ENCODE assay signal across 19 cellular contexts in the genomic region with DNA sequence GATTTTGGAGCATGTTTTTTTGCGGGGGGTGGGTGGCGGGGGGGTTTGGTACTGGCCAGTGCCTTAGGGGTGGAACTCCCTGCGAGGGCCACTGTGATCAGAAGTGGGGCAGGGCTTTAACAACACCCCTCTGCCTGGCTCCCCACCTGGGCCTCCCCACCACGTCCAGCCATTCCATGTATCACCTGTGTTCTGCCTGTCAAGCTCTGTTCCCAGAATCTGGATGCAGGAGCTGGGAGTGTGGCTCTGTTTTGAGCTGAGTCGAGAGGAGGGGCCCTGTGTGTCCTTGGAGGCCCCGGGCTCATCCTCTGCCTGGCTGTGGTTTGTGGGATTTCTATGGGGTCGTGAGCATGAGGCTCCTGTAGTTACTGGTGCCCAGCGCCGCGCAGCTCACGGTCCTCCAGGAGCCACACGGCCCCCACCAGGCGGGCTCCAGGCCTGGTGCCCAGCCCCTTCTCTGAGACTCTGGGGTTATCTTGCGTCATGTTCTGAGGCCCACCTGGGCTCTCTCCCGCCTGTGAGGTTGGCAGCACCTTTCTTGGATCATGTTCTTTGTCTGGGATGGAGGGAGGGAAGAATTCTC. TPM values are rescaled to one million over a fixed set of nuclear protein-coding genes. Genes with fewer than 3 reads are reported as not detected.
DNase-seq lines count a peak whose midpoint lies in the region; ATAC-seq, FAIRE-seq and TF ChIP-seq lines count a peak whose summit lies in the region.
"Had no signal": no experiment of that assay in that cellular context is flagged by ENCODE, and none has a peak within 500 bp of the region (broad histone marks: within the 10 kb centered on the region; RNA-seq: fewer than 3 reads in every experiment).

No MANE protein-coding gene starts in this region.

- peaks cover 59% of the 10 kb centered on the region for H3F3A ChIP-seq in smooth muscle cell (ENCODE audit: low read depth)

- no peak for TF ChIP-seq EP300 in A549 (IDR thresholded peaks at IDR 0.05)
- no peak for TF ChIP-seq EP300 in transverse colon (IDR thresholded peaks at IDR 0.05; ENCODE audit: low read depth)

- no peak for FAIRE-seq in A549 (lab: Jason Lieb, UNC)
- FAIRE-seq: GM19239 had no signal

- 84% methylated on average over 10 of the region's 15 CpGs for WGBS in A549 (ENCODE audit: missing lambda C conversion rate)
- 91% methylated on average over 14 of the region's 15 CpGs for WGBS in smooth muscle cell (ENCODE audit: low lambda C conversion rate)
- WGBS in transverse colon (ENCODE audit: low coverage in 1 of 2), 2 donors = 84% methylated on average over 13 of the region's 15 CpGs; no CpG with 5 or more reads in 1 of the 2 donors

- H3K27me3 ChIP-seq in dorsolateral prefrontal cortex = no peaks in the 10 kb centered on the region
- no peaks in the 10 kb centered on the region for H3K27me3 ChIP-seq in osteoblast (ENCODE audit: insufficient read depth, low read length)
- no peaks in the 10 kb centered on the region for H3K27me3 ChIP-seq in smooth muscle cell (ENCODE audit: low read depth)
- H3K27me3 ChIP-seq in transverse colon = no peaks in the 10 kb centered on the region
- H3K27me3 ChIP-seq: SJCRH30 had no signal

- intact Hi-C loops in dorsolateral prefrontal cortex (cut with DNase I) (no loop called here), transverse colon (cut with DNase I; ENCODE audit: low total_unique reads) (no loop called here)

- TF ChIP-seq POLR2A in A549 (IDR thresholded peaks at IDR 0.05; ENCODE audit: low read length) = no peak
- no peak for TF ChIP-seq POLR2A in transverse colon (IDR thresholded peaks at IDR 0.05)

- H3K9me3 ChIP-seq in A549 = no peaks in the 10 kb centered on the region
- H3K9me3 ChIP-seq in osteoblast (ENCODE audit: low read depth, low read length) = no peaks in the 10 kb centered on the region
- H3K9me3 ChIP-seq in smooth muscle cell (replicated peaks; ENCODE audit: low read depth) = no peaks in the 10 kb centered on the region
- H3K9me3 ChIP-seq in transverse colon = no peaks in the 10 kb centered on the region
- H3K9me3 ChIP-seq: Caco-2, SJCRH30 had no signal

- POLR2A ChIA-PET in A549 (lab: Yijun Ruan, JAX) = interaction anchor here (1.0 kb wide), 1 partner anchor 30 kb away, joined by 5 read pairs; a partner anchor contains a TSS

- in situ Hi-C loops in G401 (cut with HindIII; ENCODE audit: low sequenced_read_pairs) = no loop called here
- in situ Hi-C loops in transverse colon (cut with MboI; ENCODE audit: low pct_ligation_motif_present in 1 of 4, low pct_unique_long_range_greater_than_20kb in 1 of 4, low sequenced_read_pairs in 3 of 4) = loop anchor here in 1 of 4 donors (25.0 kb wide), 1 partner anchor 155 kb away; no protein-coding TSS in a partner anchor

- TF ChIP-seq CTCF in A549 (IDR thresholded peaks at IDR 0.05) = no peak
- TF ChIP-seq CTCF in dorsolateral prefrontal cortex (IDR thresholded peaks at IDR 0.05 in 54 of 56, conservative IDR thresholded peaks at IDR 0.05 in 2 of 56; ENCODE audit: low read depth in 1 of 56, partially characterized antibody in 56 of 56) = no peak
- no peak for TF ChIP-seq CTCF in osteoblast (IDR thresholded peaks at IDR 0.05; ENCODE audit: extremely low read depth, low read depth, low read length)
- TF ChIP-seq CTCF in smooth muscle cell (IDR thresholded peaks at IDR 0.05; ENCODE audit: borderline replicate concordance, insufficient read depth, poor library complexity, severe bottlenecking) = no peak
- TF ChIP-seq CTCF in transverse colon (IDR thresholded peaks at IDR 0.05) = no peak

- H3K9ac ChIP-seq in smooth muscle cell (ENCODE audit: low read depth) = no peak overlapping the region
- H3K9ac ChIP-seq: GM23248, KMS-11 had no signal

- DNase-seq in A549 (ENCODE audit: low read depth in 1 of 2, low spot score in 1 of 2) = no peak
- peak; percentile 27 for DNase-seq in G401 (ENCODE audit: low spot score)
- no peak for DNase-seq in dorsolateral prefrontal cortex
- peak; percentile 63 for DNase-seq in osteoblast (ENCODE audit: insufficient read length, low spot score, missing footprints)
- no peak for DNase-seq in smooth muscle cell (lab: John Stamatoyannopoulos, UW; ENCODE audit: unreplicated experiment)
- DNase-seq in activated effector memory CD4-positive, alpha-beta T cell treated with anti-CD3 and anti-CD28 coated beads, Interleukin-2, amount 50 U/mL, for 16 hours = no peak
- DNase-seq in transverse colon = no peak
- DNase-seq: AML-193, Caco-2, GM23248, NCI-H1436 treated with DMSO at 0.1 percent for 48 hours, NCI-H2029 treated with DMSO at 0.1 percent for 48 hours, NCI-H2171 treated with DMSO at 0.1 percent for 48 hours, NCI-H446 treated with DMSO at 0.1 percent for 48 hours, NCI-H774, PC-9, SJCRH30 had no signal

- H3K27ac ChIP-seq in A549 (peak overlapping the region; percentile 55 to 82; a peak in 5 of 6 replicates), dorsolateral prefrontal cortex (peak overlapping the region in 49 of 59 donors; percentile 2 to 80 (median 63)), osteoblast (ENCODE audit: low read depth, low read length) (no peak overlapping the region), smooth muscle cell (ENCODE audit: low read depth) (no peak overlapping the region), transverse colon (no peak overlapping the region)
- H3K27ac ChIP-seq: GM23248, KMS-11, PC-9, SJCRH30 had no signal

- H3K79me2 ChIP-seq in osteoblast (ENCODE audit: insufficient read depth, low read length) (no peaks in the 10 kb centered on the region), smooth muscle cell (ENCODE audit: low read depth) (peaks cover 4% of the 10 kb centered on the region)

- H3K4me2 ChIP-seq in A549 (peak overlapping the region; percentile 22; the same call in 2 of the 3 replicates), osteoblast (ENCODE audit: insufficient read depth, low read length) (no peak overlapping the region), smooth muscle cell (no peak overlapping the region)
- H3K4me2 ChIP-seq: KMS-11, PC-9 had no signal

- H2AFZ ChIP-seq in osteoblast (ENCODE audit: low read length) (no peak overlapping the region), smooth muscle cell (ENCODE audit: low read depth) (no peak overlapping the region)
- H2AFZ ChIP-seq: GM23248, PC-9 had no signal

- H3K4me3 ChIP-seq in A549 (no peak overlapping the region), dorsolateral prefrontal cortex (no peak overlapping the region), osteoblast (ENCODE audit: insufficient read depth, low read length) (no peak overlapping the region), smooth muscle cell (no peak overlapping the region), transverse colon (no peak overlapping the region)
- H3K4me3 ChIP-seq: GM23248, PC-9, SJCRH30 had no signal

- H3K36me3 ChIP-seq in osteoblast (ENCODE audit: insufficient read depth, low read length) (peaks cover 29% of the 10 kb centered on the region), smooth muscle cell (ENCODE audit: low read depth) (peaks cover 28% of the 10 kb centered on the region), transverse colon (peaks cover 0 to 40% (median 9%) of the 10 kb centered on the region in 4 donors)
- H3K36me3 ChIP-seq: SJCRH30 had no signal

- CTCF ChIA-PET in A549 (lab: Yijun Ruan, JAX) = interaction anchor here (0.8 to 2.4 kb wide), 6 partner anchors 11 to 175 kb away, joined by 3 to 19 read pairs (median 4); a partner anchor contains a TSS

- TF ChIP-seq RAD21 in A549 (conservative IDR thresholded peaks at IDR 0.05 in 1 of 2, IDR thresholded peaks at IDR 0.05 in 1 of 2) = no peak

- ATAC-seq in A549 = peak in 1 of 2 experiments; percentile 2; a peak in 3 of 6 replicates

- H4K20me1 ChIP-seq in osteoblast (ENCODE audit: insufficient read depth, low read length) (no peaks in the 10 kb centered on the region), smooth muscle cell (ENCODE audit: low read depth) (peaks cover 96% of the 10 kb centered on the region)

- H3K4me1 ChIP-seq in A549 = peaks cover 91% of the 10 kb centered on the region
- peaks cover 15% of the 10 kb centered on the region for H3K4me1 ChIP-seq in osteoblast (ENCODE audit: insufficient read depth, low read length)
- no peaks in the 10 kb centered on the region for H3K4me1 ChIP-seq in smooth muscle cell (ENCODE audit: low read depth)
- H3K4me1 ChIP-seq in transverse colon = no peaks in the 10 kb centered on the region
- H3K4me1 ChIP-seq: Caco-2, SJCRH30 had no signal

TF ChIP-seq in A549, 52 proteins besides CTCF, POLR2A, EP300 and RAD21 (continues in another document):
- TF ChIP-seq, protein P1, sequence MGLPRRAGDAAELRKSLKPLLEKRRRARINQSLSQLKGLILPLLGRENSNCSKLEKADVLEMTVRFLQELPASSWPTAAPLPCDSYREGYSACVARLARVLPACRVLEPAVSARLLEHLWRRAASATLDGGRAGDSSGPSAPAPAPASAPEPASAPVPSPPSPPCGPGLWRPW (IDR thresholded peaks at IDR 0.05) = no peak
- no peak for TF ChIP-seq RCOR1 (IDR thresholded peaks at IDR 0.05; ENCODE audit: low read depth, low read length)
- TF ChIP-seq HDAC2 (IDR thresholded peaks at IDR 0.05) = no peak
- TF ChIP-seq CHD2 (IDR thresholded peaks at IDR 0.05; ENCODE audit: low read length, partially characterized antibody) = no peak
- TF ChIP-seq FOSL2 (IDR thresholded peaks at IDR 0.05) = no peak
- no peak for TF ChIP-seq FOSL2 (CRISPR knock-in tag; IDR thresholded peaks at IDR 0.05)
- TF ChIP-seq KDM1A (IDR thresholded peaks at IDR 0.05; ENCODE audit: low read depth) = no peak
- TF ChIP-seq, protein P2, sequence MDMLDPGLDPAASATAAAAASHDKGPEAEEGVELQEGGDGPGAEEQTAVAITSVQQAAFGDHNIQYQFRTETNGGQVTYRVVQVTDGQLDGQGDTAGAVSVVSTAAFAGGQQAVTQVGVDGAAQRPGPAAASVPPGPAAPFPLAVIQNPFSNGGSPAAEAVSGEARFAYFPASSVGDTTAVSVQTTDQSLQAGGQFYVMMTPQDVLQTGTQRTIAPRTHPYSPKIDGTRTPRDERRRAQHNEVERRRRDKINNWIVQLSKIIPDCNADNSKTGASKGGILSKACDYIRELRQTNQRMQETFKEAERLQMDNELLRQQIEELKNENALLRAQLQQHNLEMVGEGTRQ (IDR thresholded peaks at IDR 0.05) = no peak
- no peak for TF ChIP-seq TP53 (CRISPR knock-in tag; IDR thresholded peaks at IDR 0.05)
- no peak for TF ChIP-seq MYC (IDR thresholded peaks at IDR 0.05; ENCODE audit: borderline replicate concordance, low read length)
- no peak for TF ChIP-seq NR3C1 (IDR thresholded peaks at IDR 0.05)
- no peak for TF ChIP-seq SMC3 (IDR thresholded peaks at IDR 0.05)

RNA-seq across cellular contexts. Expression of a gene that starts 29.6 kb away (rescaled TPM):
- polyA plus RNA-seq in A549 (2011; rRNA removed) (139 and 151 TPM in 2 replicates), A549 (2017; fragmentation: RNase III; extraction: RNeasy Plus Mini Kit Qiagen cat#74134 plus additional on column Dnase treatment) (200 to 232 TPM (median 220 TPM) in 3 replicates), smooth muscle cell (68.3 and 73.4 TPM in 2 replicates)
- polyA plus RNA-seq in A549 (2012; cell fraction: cytosol; rRNA removed) = 236 and 256 TPM in 2 replicates
- 551 and 642 TPM in 2 replicates for polyA plus RNA-seq in A549 (2012; cell fraction: nucleus; rRNA removed)
- 127 and 177 TPM in 2 replicates for polyA minus RNA-seq in A549 (2011; rRNA and poly(A)+ RNA removed)
- total RNA-seq in G401 (2014; rRNA removed; shearing (Covaris generic)) = 5.2 and 11.0 TPM in 2 replicates
- total RNA-seq in dorsolateral prefrontal cortex (100 to 1,000 TPM in 97 of 120 experiments, 10 to 100 TPM in 23; 82.4 to 323 (median 122) TPM), osteoblast (7.1 and 19.2 TPM in 2 replicates), smooth muscle cell (45.7 and 61.3 TPM in 2 replicates), transverse colon (10 to 100 TPM; 16.9 to 29.9 (median 20.2) TPM)

Comparison
In these comparisons a context has a peak if more than half of its experiments do, and no peak if none do; other contexts are left out.
1. DNase-seq: peak in G401 (single experiment) and osteoblast (single experiment); none in A549 (0 of 2), dorsolateral prefrontal cortex (0 of 10), smooth muscle cell (single experiment), activated effector memory CD4-positive, alpha-beta T cell treated with anti-CD3 and anti-CD28 coated beads, Interleukin-2, amount 50 U/mL, for 16 hours (single experiment) and transverse colon (single experiment).
2. H3K27ac ChIP-seq: peak in A549 (2 of 2) and dorsolateral prefrontal cortex (49 of 59); none in osteoblast (single experiment), smooth muscle cell (single experiment) and transverse colon (0 of 4).